ENCODE assay signal across 9 cellular contexts in genomic region chr12:102957339-102958050, GRCh38. TPM values are rescaled to one million over a fixed set of nuclear protein-coding genes. Genes with fewer than 3 reads are reported as not detected.
DNase-seq lines count a peak whose midpoint lies in the region; ATAC-seq and TF ChIP-seq lines count a peak whose summit lies in the region.
"Had no signal": no experiment of that assay in that cellular context is flagged by ENCODE, and none has a peak within 500 bp of the region (broad histone marks: within the 10 kb centered on the region; RNA-seq: fewer than 3 reads in every experiment).

Gene ASCL1 (plus strand): TSS chr12:102957674. CDS start chr12:102958245, 571 bp downstream.

- H3K27ac ChIP-seq in mesodermal cell (ENCODE audit: low read depth, low read length, severe bottlenecking), result no peak within 1 kb of the TSS

- DNase-seq in Calu3, result peak; percentile 13
- peak; percentile 77 for DNase-seq in NCI-H2171 treated with DMSO at 0.1 percent for 48 hours (lab: John Stamatoyannopoulos, UW)
- DNase-seq in choroid plexus epithelial cell (ENCODE audit: low read depth), result peak; percentile 34
- DNase-seq in superior temporal gyrus (ENCODE audit: extremely low spot score), result no peak
- DNase-seq in LoVo (ENCODE audit: low spot score), result no peak
- DNase-seq in NCI-H446 (lab: John Stamatoyannopoulos, UW), result no peak

- ATAC-seq in GM21528 (IDR thresholded peaks at IDR 0.05; ENCODE audit: low FRiP score, unreplicated experiment), result peak; percentile 45

- H3K4me3 Mint-ChIP-seq in Calu3 (ENCODE audit: low read depth, unreplicated experiment), result peak within 1 kb of the TSS; percentile 75

- peaks cover 10% of the 10 kb centered on the region for H3K4me1 Mint-ChIP-seq in Calu3 (ENCODE audit: low read depth, unreplicated experiment)

- H3K27me3 Mint-ChIP-seq in Calu3 (ENCODE audit: unreplicated experiment), result peaks cover 92% of the 10 kb centered on the region

- no peaks in the 10 kb centered on the region for H3K36me3 ChIP-seq in mesodermal cell (ENCODE audit: control insufficient read depth, insufficient read depth, low read length)

- no peaks in the 10 kb centered on the region for H3K36me3 Mint-ChIP-seq in Calu3 (ENCODE audit: insufficient read depth, unreplicated experiment)

- intact Hi-C loops in Calu3 (cut with micrococcal nuclease; ENCODE audit: unreplicated experiment), result no loop called here

- no TSS peak for BruUV-seq in Calu3 (replicated peaks; lab: Mats Ljungman, UMichigan)

- H3K9me3 ChIP-seq in mesodermal cell (ENCODE audit: control insufficient read depth, low read length), result no peaks in the 10 kb centered on the region

- H3K4me1 ChIP-seq in mesodermal cell (ENCODE audit: control insufficient read depth, insufficient read depth, low read length, poor library complexity, severe bottlenecking), result peaks cover 10% of the 10 kb centered on the region

- no peak within 1 kb of the TSS for H3K27ac Mint-ChIP-seq in Calu3 (ENCODE audit: unreplicated experiment)

- CTCF ChIA-PET in Calu3 (lab: Charles Lee), result interaction anchor here (0.6 to 1.5 kb wide), 4 partner anchors 9 to 777 kb away, joined by 3 to 5 read pairs (median 4); no protein-coding TSS in a partner anchor

- 1 to 2% methylated on average over 17 to 23 of the region's 52 CpGs for WGBS in mesodermal cell (ENCODE audit: insufficient coverage in 2 of 2), 2 experiments

- peak within 1 kb of the TSS; percentile 37 for H3K4me3 ChIP-seq in choroid plexus epithelial cell (ENCODE audit: low read depth, low read length)
- peak within 1 kb of the TSS; percentile 31 for H3K4me3 ChIP-seq in mesodermal cell (ENCODE audit: extremely low read depth, insufficient read depth, low read length, poor library complexity, severe bottlenecking)

- peaks cover 3% of the 10 kb centered on the region for H3K9me3 Mint-ChIP-seq in Calu3 (ENCODE audit: low read depth, unreplicated experiment)

- TF ChIP-seq CTCF in Calu3 (IDR thresholded peaks at IDR 0.05; ENCODE audit: unreplicated experiment) (no peak), choroid plexus epithelial cell (conservative IDR thresholded peaks at IDR 0.05; ENCODE audit: low read depth, low read length) (no peak)

RNA-seq across cellular contexts. Expression of gene ASCL1, which starts in this region (rescaled TPM):
- total RNA-seq in Calu3 (2022), result 0.15 TPM in 1 of 2 replicates, not detected in the other
- polyA plus RNA-seq in mesodermal cell (2013, experiment 1 of 2), result 0.77 TPM
- 0.66 TPM for polyA plus RNA-seq in mesodermal cell (2013, experiment 2 of 2)
- total RNA-seq: renal cortical epithelial cell had no signal

Comparison
In these comparisons a context has a peak if more than half of its experiments do, and no peak if none do; other contexts are left out.
1. Peak in DNase-seq in Calu3; RNA of the gene not detected or under 1 TPM.
2. DNase-seq: peak in NCI-H2171 treated with DMSO at 0.1 percent for 48 hours (single experiment) and choroid plexus epithelial cell (single experiment); none in superior temporal gyrus (single experiment), LoVo (single experiment) and NCI-H446 (0 of 2).